26 cellular contexts compared by ENCODE assay signal in the genomic region with DNA sequence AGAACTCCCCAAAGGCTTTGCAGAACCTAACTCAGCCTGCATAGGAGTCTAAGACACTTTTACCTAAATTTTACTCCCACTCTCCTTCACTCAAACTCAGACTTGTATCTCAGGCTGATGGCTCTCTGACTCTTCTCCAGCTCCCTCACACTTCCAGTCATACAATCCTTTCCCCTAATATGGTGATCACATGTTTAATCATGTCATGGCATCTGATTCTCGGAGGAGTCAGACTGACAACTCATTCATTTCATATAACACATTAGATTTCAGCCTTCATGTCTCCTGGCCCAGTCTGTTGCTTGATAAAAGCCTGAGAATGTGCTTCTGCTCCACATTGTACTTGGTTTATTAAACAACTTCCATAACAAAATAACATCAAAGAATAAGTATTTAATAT.
"Had no signal": no experiment of that assay in that cellular context is flagged by ENCODE, and none has a peak within 500 bp of the region (broad histone marks: within the 10 kb centered on the region; RNA-seq: fewer than 3 reads in every experiment).

No MANE protein-coding gene starts in this region.

- H3K27me3 ChIP-seq: adrenal gland, body of pancreas, SJCRH30 had no signal

- H3K4me1 Mint-ChIP-seq: activated CD4-positive, alpha-beta T cell treated with anti-CD3 and anti-CD28 coated beads, Interleukin-2, amount 10 ng/mL, durations not matched to agents 24 days and 14 days; central memory CD8-positive, alpha-beta T cell had no signal

- H3K4me1 ChIP-seq: adrenal gland, body of pancreas, SJCRH30 had no signal

- H3K27ac ChIP-seq: adrenal gland, body of pancreas, SJCRH30, SK-N-MC had no signal

- H3K4me3 Mint-ChIP-seq: activated CD4-positive, alpha-beta T cell treated with anti-CD3 and anti-CD28 coated beads, Interleukin-2, amount 10 ng/mL, durations not matched to agents 24 days and 14 days; activated naive CD4-positive, alpha-beta T cell treated with anti-CD3 and anti-CD28 coated beads for 36 hours; activated T-cell treated with anti-CD3 and anti-CD28 coated beads, Interleukin-2, amount 50 U/mL, for 4 hours; activated T-helper 1 cell treated with anti-CD3 and anti-CD28 coated beads, Interleukin-12 subunit alpha, Interleukin-12 subunit beta, Interleukin-2, Interleukin-4 antibody, amounts not matched to agents 30 ng/mL and 10 ng/mL and 1 ng/mL, durations not matched to agents 14 hours and 24 hours and 36 hours; central memory CD8-positive, alpha-beta T cell had no signal

- H3K4me3 ChIP-seq: adrenal gland, body of pancreas, K562, SJCRH30, SK-N-MC had no signal

- H3K9me3 ChIP-seq: adrenal gland, body of pancreas, SJCRH30 had no signal

- H3K36me3 Mint-ChIP-seq: activated naive CD4-positive, alpha-beta T cell treated with anti-CD3 and anti-CD28 coated beads, Interleukin-2, amount 50 U/mL, for 72 hours had no signal

- ATAC-seq: activated naive CD4-positive, alpha-beta T cell treated with anti-CD3 and anti-CD28 coated beads, Interleukin-2, amount 50 U/mL, for 72 hours; activated T-cell treated with anti-CD3 and anti-CD28 coated beads, Interleukin-2, amount 50 U/mL, for 4 hours; body of pancreas; K562 had no signal

- DNase-seq: activated CD4-positive, alpha-beta T cell treated with anti-CD3 and anti-CD28 coated beads, Interleukin-2, amount 10 ng/mL, durations not matched to agents 24 days and 14 days; activated CD4-positive, alpha-beta T cell treated with anti-CD3 and anti-CD28 coated beads, Interleukin-2, amount 50 U/mL, for 48 hours; activated CD8-positive, alpha-beta memory T cell treated with anti-CD3 and anti-CD28 coated beads, Interleukin-2, amount 50 U/mL, for 4 hours; activated gamma-delta T cell treated with Interleukin-2 at 50 U/mL for 16 hours; activated naive CD4-positive, alpha-beta T cell treated with anti-CD3 and anti-CD28 coated beads for 36 hours; activated T-cell treated with anti-CD3 and anti-CD28 coated beads for 4 hours; activated T-cell treated with anti-CD3 and anti-CD28 coated beads, Interleukin-2, amount 50 U/mL, for 4 hours; adrenal gland; body of pancreas; IMR-90; NCI-H1105; NCI-H1417 treated with DMSO at 0.1 percent for 48 hours; NCI-H187 treated with DMSO at 0.1 percent for 48 hours; NCI-H2081; NCI-H226; NCI-H524 treated with DMSO at 0.1 percent for 48 hours; NCI-H748 treated with DMSO at 0.1 percent for 48 hours; NK-92 treated with Interleukin-12 subunit alpha and Interleukin-12 subunit beta, amount 100 ng/mL, for 24 hours; SHP77; SJCRH30; T1000 had no signal

- H3K27me3 Mint-ChIP-seq: activated CD4-positive, alpha-beta T cell treated with anti-CD3 and anti-CD28 coated beads, Interleukin-2, amount 10 ng/mL, durations not matched to agents 24 days and 14 days; central memory CD8-positive, alpha-beta T cell had no signal

- H3K27ac Mint-ChIP-seq: activated CD4-positive, alpha-beta T cell treated with anti-CD3 and anti-CD28 coated beads, Interleukin-2, amount 10 ng/mL, durations not matched to agents 24 days and 14 days; activated naive CD4-positive, alpha-beta T cell treated with anti-CD3 and anti-CD28 coated beads for 36 hours; activated naive CD4-positive, alpha-beta T cell treated with anti-CD3 and anti-CD28 coated beads, Interleukin-2, amount 50 U/mL, for 72 hours; activated T-helper 1 cell treated with anti-CD3 and anti-CD28 coated beads, Interleukin-12 subunit alpha, Interleukin-12 subunit beta, Interleukin-2, Interleukin-4 antibody, amounts not matched to agents 30 ng/mL and 10 ng/mL and 1 ng/mL, durations not matched to agents 14 hours and 24 hours and 36 hours had no signal

- H3K36me3 ChIP-seq: adrenal gland, SJCRH30 had no signal
